In the genomic region with DNA sequence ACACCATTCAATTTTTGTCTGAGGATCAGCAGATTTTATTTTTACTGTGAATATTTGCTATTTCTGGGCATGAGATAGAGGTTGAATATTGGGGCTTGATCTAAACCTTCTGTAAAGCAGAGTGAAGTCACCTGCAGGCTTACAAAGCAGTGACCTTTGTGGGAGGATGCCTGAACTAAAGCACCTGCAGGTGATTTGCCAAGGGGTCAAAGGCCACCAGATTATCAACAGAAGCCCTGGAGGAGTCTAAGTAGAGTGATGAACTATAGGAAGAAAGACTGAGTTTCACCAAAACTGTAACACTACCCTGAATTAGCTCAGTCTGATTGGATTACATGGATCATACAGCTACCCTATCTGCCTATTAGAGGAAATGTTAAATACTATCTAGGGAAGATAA, we compare ENCODE assay signal across 23 cellular contexts.
"Had no signal": no experiment of that assay in that cellular context is flagged by ENCODE, and none has a peak within 500 bp of the region (broad histone marks: within the 10 kb centered on the region; RNA-seq: fewer than 3 reads in every experiment).

No MANE protein-coding gene starts in this region.

- H3K4me3 ChIP-seq: gastrocnemius medialis, mucosa of descending colon, psoas muscle, skin epidermis, thoracic aorta, tibial nerve, upper lobe of left lung had no signal

- H3K27me3 ChIP-seq: gastrocnemius medialis, tibial nerve, upper lobe of left lung had no signal

- DNase-seq: effector CD8-positive, alpha-beta T cell; endodermal cell; foreskin fibroblast; gastrocnemius medialis; head of caudate nucleus; mesenchymal stem cell; naive B cell; nucleus accumbens; posterior cingulate gyrus; psoas muscle; right cardiac atrium; stimulated activated CD4-positive, alpha-beta T cell treated with anti-CD3 and anti-CD28 coated beads, Interleukin-15, amount 100 ng/mL, for 24 hours; stimulated activated CD4-positive, alpha-beta T cell treated with anti-CD3 and anti-CD28 coated beads, Interleukin-2, amount 100 ng/mL, for 48 hours; stimulated activated naive B cell treated with anti-CD40 and anti-IgM and Interleukin-4, amounts not matched to agents 10 μg/mL and 1 μg/mL and 100 μg/mL, for 72 hours; upper lobe of left lung had no signal

- H3K4me1 ChIP-seq: gastrocnemius medialis, psoas muscle had no signal

- H3K9me3 ChIP-seq: gastrocnemius medialis, mucosa of descending colon, psoas muscle, thoracic aorta, tibial nerve, upper lobe of left lung had no signal

- H3K36me3 ChIP-seq: gastrocnemius medialis, thoracic aorta, tibial nerve, upper lobe of left lung had no signal

- H3K27ac ChIP-seq: epithelial cell of prostate, gastrocnemius medialis, psoas muscle, skin epidermis, thoracic aorta, tibial nerve, upper lobe of left lung had no signal

- FAIRE-seq: colon, keratinocyte had no signal

- ATAC-seq: esophagus mucosa; gastrocnemius medialis; mucosa of descending colon; psoas muscle; right cardiac atrium; stimulated activated naive B cell treated with anti-CD40 and anti-IgM and Interleukin-4, amounts not matched to agents 10 μg/mL and 1 μg/mL and 100 μg/mL, for 72 hours had no signal
